ENCODE assay signal across 15 cellular contexts in genomic region chr11:126202646-126203359, GRCh38.
"Had no signal": no experiment of that assay in that cellular context is flagged by ENCODE, and none has a peak within 500 bp of the region (broad histone marks: within the 10 kb centered on the region; RNA-seq: fewer than 3 reads in every experiment).

No MANE protein-coding gene starts in this region.

- H3K27me3 ChIP-seq: esophagus muscularis mucosa had no signal

- H3K4me1 Mint-ChIP-seq: stimulated activated naive CD8-positive, alpha-beta T cell treated with anti-CD3 and anti-CD28 coated beads, Interleukin-15, amount 100 ng/mL, for 72 hours had no signal

- H3K4me3 ChIP-seq: esophagus muscularis mucosa, lung, smooth muscle cell, thoracic aorta had no signal

- DNase-seq: activated CD4-positive, alpha-beta memory T cell treated with anti-CD3 and anti-CD28 coated beads for 36 hours; activated naive CD4-positive, alpha-beta T cell treated with anti-CD3 and anti-CD28 coated beads, Interleukin-2, amount 50 U/mL, for 16 hours; activated T-cell treated with anti-CD3 and anti-CD28 coated beads, Interleukin-2, amount 50 U/mL, for 24 hours; cortex of kidney; effector CD4-positive, alpha-beta T cell; naive thymus-derived CD4-positive, alpha-beta T cell; stimulated activated naive CD8-positive, alpha-beta T cell treated with anti-CD3 and anti-CD28 coated beads, Interleukin-15, amount 100 ng/mL, for 72 hours; T-helper 17 cell; WERI-Rb-1 had no signal

- H3K4me3 Mint-ChIP-seq: activated CD4-positive, alpha-beta memory T cell treated with anti-CD3 and anti-CD28 coated beads for 36 hours; activated T-cell treated with anti-CD3 and anti-CD28 coated beads, Interleukin-2, amount 50 U/mL, for 24 hours; central memory CD8-positive, alpha-beta T cell; naive thymus-derived CD4-positive, alpha-beta T cell; stimulated activated naive CD8-positive, alpha-beta T cell treated with anti-CD3 and anti-CD28 coated beads, Interleukin-15, amount 100 ng/mL, for 72 hours; T-helper 17 cell had no signal

- H3K9me3 Mint-ChIP-seq: central memory CD8-positive, alpha-beta T cell had no signal

- H2AFZ ChIP-seq: parathyroid adenoma had no signal

- H3K4me2 ChIP-seq: smooth muscle cell had no signal

- H3K27me3 Mint-ChIP-seq: activated CD4-positive, alpha-beta memory T cell treated with anti-CD3 and anti-CD28 coated beads for 36 hours; activated T-cell treated with anti-CD3 and anti-CD28 coated beads, Interleukin-2, amount 50 U/mL, for 24 hours; central memory CD8-positive, alpha-beta T cell; naive thymus-derived CD4-positive, alpha-beta T cell; stimulated activated naive CD8-positive, alpha-beta T cell treated with anti-CD3 and anti-CD28 coated beads, Interleukin-15, amount 100 ng/mL, for 72 hours; T-helper 17 cell had no signal

- H3K9me3 ChIP-seq: esophagus muscularis mucosa, thoracic aorta had no signal

- ATAC-seq: naive thymus-derived CD4-positive, alpha-beta T cell; stimulated activated naive CD8-positive, alpha-beta T cell treated with anti-CD3 and anti-CD28 coated beads, Interleukin-15, amount 100 ng/mL, for 72 hours; T-helper 17 cell had no signal

- H3K27ac ChIP-seq: esophagus muscularis mucosa, parathyroid adenoma, thoracic aorta, WERI-Rb-1 had no signal

- H3K27ac Mint-ChIP-seq: activated CD4-positive, alpha-beta memory T cell treated with anti-CD3 and anti-CD28 coated beads for 36 hours; T-helper 17 cell had no signal

- H3K9ac ChIP-seq: parathyroid adenoma had no signal

- H3K79me2 ChIP-seq: parathyroid adenoma had no signal
